Comparison of ENCODE assay signal across 9 cellular contexts in genomic region chr4:151098191-151098590, GRCh38. TPM values are rescaled to one million over a fixed set of nuclear protein-coding genes. Genes with fewer than 3 reads are reported as not detected.
DNase-seq lines count a peak whose midpoint lies in the region; ATAC-seq and TF ChIP-seq lines count a peak whose summit lies in the region.
"Had no signal": no experiment of that assay in that cellular context is flagged by ENCODE, and none has a peak within 500 bp of the region (broad histone marks: within the 10 kb centered on the region; RNA-seq: fewer than 3 reads in every experiment).

No MANE protein-coding gene starts in this region.

- H3K4me3 Mint-ChIP-seq in activated T-cell treated with anti-CD3 and anti-CD28 coated beads, Interleukin-2, amount 50 U/mL, for 72 hours, result peak overlapping the region; percentile 96 to 97

- WGBS in adipose tissue, 3 donors, result 41 to 81% (median 53%) methylated on average over 5 of the region's 5 CpGs
- 54 to 72% methylated on average over 5 of the region's 5 CpGs for WGBS in testis, 2 donors

- peaks cover 0 to 3% of the 10 kb centered on the region in 2 donors for H3K9me3 Mint-ChIP-seq in activated T-cell treated with anti-CD3 and anti-CD28 coated beads, Interleukin-2, amount 50 U/mL, for 72 hours
- H3K9me3 Mint-ChIP-seq: WTC11 had no signal

- peak overlapping the region; percentile 99 for H3K27ac Mint-ChIP-seq in activated T-cell treated with anti-CD3 and anti-CD28 coated beads, Interleukin-2, amount 50 U/mL, for 72 hours

- no peak for ATAC-seq in activated T-cell treated with anti-CD3 and anti-CD28 coated beads, Interleukin-2, amount 50 U/mL, for 72 hours (replicated peaks in 1 of 2)
- ATAC-seq in GM18909 (IDR thresholded peaks at IDR 0.05; ENCODE audit: poor library complexity, unreplicated experiment) (no peak), HG02763 (IDR thresholded peaks at IDR 0.05; ENCODE audit: unreplicated experiment) (no peak), HG02885 (IDR thresholded peaks at IDR 0.05; ENCODE audit: poor library complexity, unreplicated experiment) (no peak)

- intact Hi-C loops in testis (cut with DNase I; ENCODE audit: low total_unique reads), result no loop called here

- peak overlapping the region; percentile 92 to 98 for H3K4me3 ChIP-seq in testis

- peaks cover 20 to 33% of the 10 kb centered on the region in 2 donors for H3K36me3 Mint-ChIP-seq in activated T-cell treated with anti-CD3 and anti-CD28 coated beads, Interleukin-2, amount 50 U/mL, for 72 hours (ENCODE audit: insufficient read depth in 2 of 2)

- H3K27me3 ChIP-seq in testis, result no peaks in the 10 kb centered on the region

- no peak for DNase-seq in activated T-cell treated with anti-CD3 and anti-CD28 coated beads, Interleukin-2, amount 50 U/mL, for 72 hours
- no peak for DNase-seq in activated T-cell treated with anti-CD3 and anti-CD28 coated beads, Interleukin-2, amount 50 U/mL, for 1 hour
- DNase-seq in Kasumi-1 (lab: John Stamatoyannopoulos, UW) (peak; percentile 60 to 68), testis (no peak)

- H3K36me3 ChIP-seq in testis (ENCODE audit: low read depth, missing control alignments), result no peaks in the 10 kb centered on the region

- no peak for TF ChIP-seq POLR2A in testis (IDR thresholded peaks at IDR 0.05)

- TF ChIP-seq CTCF in testis (IDR thresholded peaks at IDR 0.05), result no peak

- peaks cover 13% of the 10 kb centered on the region for H3K4me1 ChIP-seq in testis

- peaks cover 67% of the 10 kb centered on the region for H3K4me1 Mint-ChIP-seq in activated T-cell treated with anti-CD3 and anti-CD28 coated beads, Interleukin-2, amount 50 U/mL, for 72 hours (ENCODE audit: low read depth)

- H3K9me3 ChIP-seq in testis, result no peaks in the 10 kb centered on the region

- H3K27me3 Mint-ChIP-seq in activated T-cell treated with anti-CD3 and anti-CD28 coated beads, Interleukin-2, amount 50 U/mL, for 72 hours (ENCODE audit: low read depth), result no peaks in the 10 kb centered on the region

- peak overlapping the region; percentile 6 for H3K27ac ChIP-seq in adipose tissue (ENCODE audit: low read depth, low read length)
- H3K27ac ChIP-seq in testis, result no peak overlapping the region

RNA-seq across cellular contexts. Expression of gene RPS3A, which starts 1.2 kb away (rescaled TPM):
- total RNA-seq in activated T-cell treated with anti-CD3 and anti-CD28 coated beads, Interleukin-2, amount 50 U/mL, for 72 hours, result 1,000 to 10,000 TPM; 2,606 to 2,707 TPM
- polyA plus RNA-seq in adipose tissue, result 1,000 to 10,000 TPM; 2,109 to 5,602 (median 2,766) TPM
- 1,000 to 10,000 TPM in 1 of 2 donors, 100 to 1,000 TPM in 1; 896 to 1,385 TPM for total RNA-seq in testis
- 1,182 TPM for polyA plus RNA-seq in testis (ENCODE audit: insufficient read depth, low read depth, low replicate concordance)

Comparison
In these comparisons a context has a peak if more than half of its experiments do, and no peak if none do; other contexts are left out.
1. DNase-seq: peak in Kasumi-1 (2 of 2); none in activated T-cell treated with anti-CD3 and anti-CD28 coated beads, Interleukin-2, amount 50 U/mL, for 72 hours (0 of 2), activated T-cell treated with anti-CD3 and anti-CD28 coated beads, Interleukin-2, amount 50 U/mL, for 1 hour (single experiment) and testis (single experiment).